ENCODE assay signal across 26 cellular contexts in the genomic region with DNA sequence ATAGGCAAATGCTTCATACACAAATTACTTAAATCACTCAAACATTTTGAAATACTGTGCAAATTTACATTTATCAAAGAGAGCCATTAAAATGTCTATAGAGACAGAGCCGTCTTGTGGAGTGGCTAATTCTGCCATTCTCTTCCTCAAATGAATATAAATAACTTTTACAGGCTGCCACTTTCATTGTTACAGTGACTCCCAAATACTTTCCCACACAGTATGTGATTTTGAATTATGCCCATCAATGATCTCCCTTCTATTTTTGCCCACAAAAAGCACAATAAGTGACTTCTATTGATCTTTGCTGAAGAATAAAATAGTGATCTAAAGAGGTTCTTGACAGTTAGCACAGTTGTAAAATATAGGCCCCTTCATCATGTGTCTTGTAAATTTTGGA.
"Had no signal": no experiment of that assay in that cellular context is flagged by ENCODE, and none has a peak within 500 bp of the region (broad histone marks: within the 10 kb centered on the region; RNA-seq: fewer than 3 reads in every experiment).

No MANE protein-coding gene starts in this region.

- H3K27ac ChIP-seq: esophagus squamous epithelium, heart right ventricle, ovary, psoas muscle, sigmoid colon, stomach, thyroid gland, vagina had no signal

- H3K4me3 Mint-ChIP-seq: memory B cell; natural killer cell; stimulated activated effector memory CD8-positive, alpha-beta T cell treated with anti-CD3 and anti-CD28 coated beads, Interleukin-12 subunit alpha, Interleukin-12 subunit beta, amount 100 ng/mL, for 72 hours had no signal

- H3K27ac Mint-ChIP-seq: memory B cell; natural killer cell; stimulated activated effector memory CD8-positive, alpha-beta T cell treated with anti-CD3 and anti-CD28 coated beads, Interleukin-12 subunit alpha, Interleukin-12 subunit beta, amount 100 ng/mL, for 72 hours had no signal

- H3K9me3 ChIP-seq: esophagus squamous epithelium, heart right ventricle, ovary, psoas muscle, sigmoid colon, stomach, thyroid gland, vagina had no signal

- H3K4me1 Mint-ChIP-seq: memory B cell; natural killer cell; stimulated activated effector memory CD8-positive, alpha-beta T cell treated with anti-CD3 and anti-CD28 coated beads, Interleukin-12 subunit alpha, Interleukin-12 subunit beta, amount 100 ng/mL, for 72 hours had no signal

- H3K36me3 Mint-ChIP-seq: memory B cell; natural killer cell; stimulated activated effector memory CD8-positive, alpha-beta T cell treated with anti-CD3 and anti-CD28 coated beads, Interleukin-12 subunit alpha, Interleukin-12 subunit beta, amount 100 ng/mL, for 72 hours had no signal

- H3K4me1 ChIP-seq: esophagus squamous epithelium, heart right ventricle, psoas muscle, sigmoid colon, stomach, thyroid gland, vagina had no signal

- DNase-seq: dermis blood vessel endothelial cell; effector memory CD4-positive, alpha-beta T cell; erythroblast; esophagus squamous epithelium; foreskin melanocyte; glutamatergic neuron; heart right ventricle; kidney; natural killer cell; occipital lobe; ovary; posterior cingulate gyrus; psoas muscle; right cardiac atrium; sigmoid colon; stimulated activated CD4-positive, alpha-beta T cell treated with anti-CD3 and anti-CD28 coated beads, Interleukin-2, amount 100 ng/mL, for 24 hours; stimulated activated CD4-positive, alpha-beta T cell treated with anti-CD3 and anti-CD28 coated beads, Interleukin-4, amount 100 ng/mL, for 24 hours; stimulated activated naive CD4-positive, alpha-beta T cell treated with Interleukin-2 at 50 U/mL for 16 hours; stomach; thyroid gland; trophoblast cell had no signal

- H3K27me3 Mint-ChIP-seq: memory B cell had no signal

- H3K4me3 ChIP-seq: esophagus squamous epithelium, heart right ventricle, lung, ovary, psoas muscle, sigmoid colon, stomach, thyroid gland, vagina had no signal

- H3K27me3 ChIP-seq: esophagus squamous epithelium, heart right ventricle, ovary, sigmoid colon, stomach, thyroid gland, vagina had no signal

- H3K36me3 ChIP-seq: esophagus squamous epithelium, heart right ventricle, ovary, sigmoid colon, stomach, thyroid gland, vagina had no signal

- ATAC-seq: heart right ventricle; left lobe of liver; natural killer cell; psoas muscle; right cardiac atrium; stimulated activated effector memory CD8-positive, alpha-beta T cell treated with anti-CD3 and anti-CD28 coated beads, Interleukin-12 subunit alpha, Interleukin-12 subunit beta, amount 100 ng/mL, for 72 hours had no signal
